ENCODE assay signal across 19 cellular contexts in genomic region chrX:154091678-154092077, GRCh38. TPM values are rescaled to one million over a fixed set of nuclear protein-coding genes. Genes with fewer than 3 reads are reported as not detected.
DNase-seq lines count a peak whose midpoint lies in the region; ATAC-seq and TF ChIP-seq lines count a peak whose summit lies in the region.
"Had no signal": no experiment of that assay in that cellular context is flagged by ENCODE, and none has a peak within 500 bp of the region (broad histone marks: within the 10 kb centered on the region; RNA-seq: fewer than 3 reads in every experiment).

No MANE protein-coding gene starts in this region.

- no peaks in the 10 kb centered on the region for H3K9me2 ChIP-seq in MM.1S (replicated peaks; ENCODE audit: insufficient read depth, low read length)

- H3K27ac ChIP-seq in CD4-positive, CD25-positive, alpha-beta regulatory T cell (ENCODE audit: insufficient read depth, low read length, poor library complexity, severe bottlenecking) = peak overlapping the region; percentile 53
- no peak overlapping the region for H3K27ac ChIP-seq in endodermal cell (ENCODE audit: low read depth, low read length)
- H3K27ac ChIP-seq in MM.1S (ENCODE audit: low read length) = no peak overlapping the region
- H3K27ac ChIP-seq in gastroesophageal sphincter = no peak overlapping the region
- H3K27ac ChIP-seq: Peyer's patch had no signal

- H3K4me1 Mint-ChIP-seq in CD4-positive, CD25-positive, alpha-beta regulatory T cell = peaks cover 17 to 67% (median 44%) of the 10 kb centered on the region in 4 donors
- H3K4me1 Mint-ChIP-seq in endodermal cell = peaks cover 48% of the 10 kb centered on the region
- H3K4me1 Mint-ChIP-seq in neural crest cell = peaks cover 49% of the 10 kb centered on the region

- H3K9me3 ChIP-seq in CD4-positive, CD25-positive, alpha-beta regulatory T cell (ENCODE audit: control insufficient read depth in 2 of 2, low read length in 2 of 2) = no peaks in the 10 kb centered on the region
- no peaks in the 10 kb centered on the region for H3K9me3 ChIP-seq in endodermal cell (ENCODE audit: control insufficient read depth, low read length)
- no peaks in the 10 kb centered on the region for H3K9me3 ChIP-seq in MM.1S (replicated peaks; ENCODE audit: insufficient read depth, low read length)
- no peaks in the 10 kb centered on the region for H3K9me3 ChIP-seq in gastroesophageal sphincter
- H3K9me3 ChIP-seq: Peyer's patch had no signal

- H3K79me2 ChIP-seq in MM.1S (ENCODE audit: low read length) = peaks cover 94% of the 10 kb centered on the region

- peaks cover 2% of the 10 kb centered on the region; the same call in 1 of the 2 replicates for H3F3A ChIP-seq in MM.1S (ENCODE audit: insufficient read depth, low read length)

- peak in 1 of 2 donors; percentile 40 for ATAC-seq in CD4-positive, CD25-positive, alpha-beta regulatory T cell (ENCODE audit: low read depth in 2 of 2)
- ATAC-seq in HG03378 (IDR thresholded peaks at IDR 0.05; ENCODE audit: unreplicated experiment) = no peak
- no peak for ATAC-seq in gastroesophageal sphincter

- TF ChIP-seq CTCF in endodermal cell (conservative IDR thresholded peaks at IDR 0.05) (no peak), neural crest cell (conservative IDR thresholded peaks at IDR 0.05) (no peak), MM.1S (IDR thresholded peaks at IDR 0.05; ENCODE audit: low read length) (no peak), gastroesophageal sphincter (IDR thresholded peaks at IDR 0.05) (no peak)

- H3K36me3 Mint-ChIP-seq in CD4-positive, CD25-positive, alpha-beta regulatory T cell = peaks cover 3% of the 10 kb centered on the region
- H3K36me3 Mint-ChIP-seq in endodermal cell (ENCODE audit: low read depth) (peaks cover 22% of the 10 kb centered on the region), neural crest cell (ENCODE audit: low read depth) (peaks cover 5% of the 10 kb centered on the region)

- H3K4me3 ChIP-seq in CD4-positive, CD25-positive, alpha-beta regulatory T cell (ENCODE audit: low read depth, low read length) = peak overlapping the region; percentile 72
- no peak overlapping the region for H3K4me3 ChIP-seq in endodermal cell (ENCODE audit: low read length)
- no peak overlapping the region for H3K4me3 ChIP-seq in MM.1S (ENCODE audit: low read length)
- H3K4me3 ChIP-seq in gastroesophageal sphincter = no peak overlapping the region
- H3K4me3 ChIP-seq: Peyer's patch had no signal

- H3K27me3 Mint-ChIP-seq in CD4-positive, CD25-positive, alpha-beta regulatory T cell = no peaks in the 10 kb centered on the region
- H3K27me3 Mint-ChIP-seq in endodermal cell (ENCODE audit: insufficient read depth) (no peaks in the 10 kb centered on the region), neural crest cell (ENCODE audit: low read depth) (no peaks in the 10 kb centered on the region)
- H3K27me3 Mint-ChIP-seq: memory B cell had no signal

- 70 to 94% methylated on average over 3 to 8 of the region's 8 CpGs for WGBS in endodermal cell (ENCODE audit: insufficient coverage in 1 of 2, insufficient read length in 1 of 2), 2 experiments
- 70 to 86% methylated on average over 2 to 6 of the region's 8 CpGs for WGBS in gastroesophageal sphincter (ENCODE audit: low coverage in 1 of 2), 2 donors

- H3K4me2 ChIP-seq in MM.1S (ENCODE audit: low read depth, low read length) = no peak overlapping the region

- no peak overlapping the region for H3K9ac ChIP-seq in endodermal cell (ENCODE audit: extremely low read depth, low read length, poor library complexity, severe bottlenecking)
- no peak overlapping the region for H3K9ac ChIP-seq in MM.1S (ENCODE audit: low read length)

- no peaks in the 10 kb centered on the region for H3K27me3 ChIP-seq in CD4-positive, CD25-positive, alpha-beta regulatory T cell (ENCODE audit: control insufficient read depth, insufficient read depth, low read length)
- H3K27me3 ChIP-seq in endodermal cell (ENCODE audit: control insufficient read depth, insufficient read depth, low read length, poor library complexity, severe bottlenecking) (no peaks in the 10 kb centered on the region), MM.1S (replicated peaks; ENCODE audit: insufficient read depth, low read length) (no peaks in the 10 kb centered on the region), gastroesophageal sphincter (no peaks in the 10 kb centered on the region)
- H3K27me3 ChIP-seq: Peyer's patch had no signal

- no peak for TF ChIP-seq EP300 in gastroesophageal sphincter (IDR thresholded peaks at IDR 0.05)

- in situ Hi-C loops in SK-MEL-5 (cut with HindIII; ENCODE audit: low pct_unique_long_range_greater_than_20kb, low sequenced_read_pairs) = no loop called here

- H3K4me3 Mint-ChIP-seq in CD4-positive, CD25-positive, alpha-beta regulatory T cell = peak overlapping the region; percentile 24 to 58 (median 52)
- H3K4me3 Mint-ChIP-seq in endodermal cell = no peak overlapping the region
- H3K4me3 Mint-ChIP-seq in neural crest cell = no peak overlapping the region
- H3K4me3 Mint-ChIP-seq: memory B cell had no signal

- DNase-seq in CD4-positive, CD25-positive, alpha-beta regulatory T cell = no peak
- DNase-seq in SK-MEL-5 (ENCODE audit: low read depth, low spot score) (peak; percentile 65), endodermal cell (peak; percentile 49), neural crest cell (ENCODE audit: low read depth, low spot score) (no peak), MM.1S (no peak), COLO829 (ENCODE audit: low spot score) (no peak)
- DNase-seq: activated CD4-positive, alpha-beta T cell treated with anti-CD3 and anti-CD28 coated beads for 1 hour; activated T-cell treated with anti-CD3 and anti-CD28 coated beads, Interleukin-2, amount 50 U/mL, for 48 hours; amygdala; NCI-H1092; occipital lobe; Peyer's patch; T-helper 1 cell had no signal

- H3K27ac Mint-ChIP-seq in CD4-positive, CD25-positive, alpha-beta regulatory T cell = no peak overlapping the region
- no peak overlapping the region for H3K27ac Mint-ChIP-seq in endodermal cell
- peak overlapping the region; percentile 71 for H3K27ac Mint-ChIP-seq in neural crest cell (ENCODE audit: unreplicated experiment)

- peaks cover 32% of the 10 kb centered on the region for H4K20me1 ChIP-seq in MM.1S (ENCODE audit: insufficient read depth, low read length)

- no peak for TF ChIP-seq POLR2A in gastroesophageal sphincter (IDR thresholded peaks at IDR 0.05)

- H2AFZ ChIP-seq in MM.1S (ENCODE audit: low read length) = no peak overlapping the region

- peaks cover 32% of the 10 kb centered on the region for H3K4me1 ChIP-seq in CD4-positive, CD25-positive, alpha-beta regulatory T cell (ENCODE audit: control insufficient read depth, insufficient read depth, low read length, poor library complexity, severe bottlenecking)
- no peaks in the 10 kb centered on the region for H3K4me1 ChIP-seq in endodermal cell (ENCODE audit: control insufficient read depth, insufficient read depth, low read length)
- peaks cover 9% of the 10 kb centered on the region; the same call in 1 of the 2 replicates for H3K4me1 ChIP-seq in MM.1S (ENCODE audit: low read length)
- peaks cover 6 to 72% (median 15%) of the 10 kb centered on the region in 3 donors for H3K4me1 ChIP-seq in gastroesophageal sphincter

- H3K36me3 ChIP-seq in CD4-positive, CD25-positive, alpha-beta regulatory T cell (ENCODE audit: control insufficient read depth, insufficient read depth, low read length) = peaks cover 16% of the 10 kb centered on the region
- H3K36me3 ChIP-seq in endodermal cell (ENCODE audit: control insufficient read depth, insufficient read depth, low read length) (peaks cover 9% of the 10 kb centered on the region), MM.1S (replicated peaks; ENCODE audit: insufficient read depth, low read length) (no peaks in the 10 kb centered on the region; the same call in 1 of the 2 replicates), gastroesophageal sphincter (no peaks in the 10 kb centered on the region)
- H3K36me3 ChIP-seq: Peyer's patch had no signal

- peaks cover 0 to 6% (median 0%) of the 10 kb centered on the region in 7 donors for H3K9me3 Mint-ChIP-seq in CD4-positive, CD25-positive, alpha-beta regulatory T cell
- peaks cover 53% of the 10 kb centered on the region for H3K9me3 Mint-ChIP-seq in endodermal cell
- H3K9me3 Mint-ChIP-seq in neural crest cell = no peaks in the 10 kb centered on the region
- H3K9me3 Mint-ChIP-seq: memory B cell had no signal

RNA-seq across cellular contexts. Expression of gene MECP2, which starts 5.8 kb away (rescaled TPM):
- total RNA-seq in CD4-positive, CD25-positive, alpha-beta regulatory T cell = 180 TPM
- 10 to 100 TPM; 13.3 to 20.5 (median 15.2) TPM for polyA plus RNA-seq in CD4-positive, CD25-positive, alpha-beta regulatory T cell
- 57.0 and 65.5 TPM in 2 replicates for total RNA-seq in SK-MEL-5 (2014; rRNA removed; shearing (Covaris generic))
- 39.1 and 51.2 TPM in 2 replicates for polyA plus RNA-seq in SK-MEL-5 (2015; cell fraction: cytosol; rRNA removed)
- polyA plus RNA-seq in SK-MEL-5 (2015; cell fraction: nucleus; rRNA removed) = 51.8 and 61.6 TPM in 2 replicates
- total RNA-seq in endodermal cell = 10 to 100 TPM; 34.4 to 35.3 TPM
- 29.4 TPM for polyA plus RNA-seq in endodermal cell (2013, experiment 1 of 2)
- 27.3 TPM for polyA plus RNA-seq in endodermal cell (2013, experiment 2 of 2)
- 49.1 and 51.0 TPM in 2 replicates for total RNA-seq in neural crest cell
- total RNA-seq in gastroesophageal sphincter = 10 to 100 TPM; 65.1 to 87.8 (median 82.5) TPM

RNA-seq across cellular contexts. Expression of gene OPN1LW, which starts 52.4 kb away (rescaled TPM):
- not detected for total RNA-seq in CD4-positive, CD25-positive, alpha-beta regulatory T cell
- polyA plus RNA-seq in CD4-positive, CD25-positive, alpha-beta regulatory T cell = not detected
- total RNA-seq in SK-MEL-5 (2014; rRNA removed; shearing (Covaris generic)) = not detected in 2 replicates
- not detected in 2 replicates for polyA plus RNA-seq in SK-MEL-5 (2015; cell fraction: cytosol; rRNA removed)
- polyA plus RNA-seq in SK-MEL-5 (2015; cell fraction: nucleus; rRNA removed) = not detected in 2 replicates
- total RNA-seq in endodermal cell = not detected
- not detected for polyA plus RNA-seq in endodermal cell (2013, experiment 1 of 2)
- not detected for polyA plus RNA-seq in endodermal cell (2013, experiment 2 of 2)
- not detected in 2 replicates for total RNA-seq in neural crest cell
- not detected for total RNA-seq in gastroesophageal sphincter
- total RNA-seq: H1, occipital lobe, Peyer's patch, skeletal muscle tissue had no signal
- polyA plus RNA-seq: AG04450, H1 had no signal

Comparison
In these comparisons a context has a peak if more than half of its experiments do, and no peak if none do; other contexts are left out.
1. DNase-seq: peak in SK-MEL-5 (single experiment) and endodermal cell (single experiment); none in CD4-positive, CD25-positive, alpha-beta regulatory T cell (0 of 3), neural crest cell (single experiment), MM.1S (single experiment) and COLO829 (single experiment).
2. H3K4me3 Mint-ChIP-seq: peak in CD4-positive, CD25-positive, alpha-beta regulatory T cell (4 of 4); none in endodermal cell (single experiment) and neural crest cell (single experiment).